In the genomic region with DNA sequence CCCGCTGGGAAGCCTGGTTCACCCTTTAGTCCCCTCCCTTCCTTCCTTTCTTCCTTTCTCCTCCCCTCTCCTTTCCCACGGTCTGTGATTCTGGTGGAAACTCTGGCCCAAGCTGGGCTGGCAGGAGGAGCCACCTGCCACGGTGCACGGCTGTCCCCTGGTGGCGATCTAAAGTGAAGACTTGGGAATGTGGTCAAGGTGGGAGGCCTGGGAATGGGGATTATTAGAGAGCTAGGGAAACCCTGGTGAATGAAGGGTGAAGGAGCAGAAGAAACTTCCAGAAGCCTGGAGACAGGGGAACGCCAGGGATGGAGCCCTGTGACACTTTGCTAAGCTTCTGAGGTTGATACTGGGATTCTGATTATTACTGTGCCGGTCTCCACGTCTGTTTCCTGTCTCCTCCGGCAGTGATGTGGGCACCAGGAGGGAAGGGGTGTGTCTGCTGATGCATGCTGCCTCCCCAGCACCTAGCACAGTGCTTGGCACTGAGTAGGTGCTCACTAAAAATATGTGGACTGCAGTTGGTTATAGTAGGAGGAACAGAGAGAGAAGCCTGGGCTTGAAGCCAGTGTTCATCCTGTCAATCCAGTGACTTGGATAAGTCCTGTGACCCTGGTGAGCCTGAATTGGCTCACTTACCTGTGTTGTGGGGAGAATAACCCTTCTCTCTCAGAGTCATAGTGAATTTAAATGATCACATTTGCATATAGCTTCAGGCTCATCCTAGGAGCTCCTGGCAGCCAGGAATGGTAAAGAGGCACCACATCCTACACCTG, we compare ENCODE assay signal across 8 cellular contexts.
DNase-seq lines count a peak whose midpoint lies in the region; ATAC-seq, FAIRE-seq and TF ChIP-seq lines count a peak whose summit lies in the region.

No MANE protein-coding gene starts in this region.

- H3K4me2 ChIP-seq in A549: peak overlapping the region; percentile 34; the same call in 2 of the 3 replicates

- peak; percentile 96 to 97 for ATAC-seq in A549
- peak; percentile 92 to 95 for ATAC-seq in lower lobe of right lung
- no peak for ATAC-seq in GM18909 (IDR thresholded peaks at IDR 0.05; ENCODE audit: poor library complexity, unreplicated experiment)

- intact Hi-C loops in lower lobe of right lung (cut with DNase I): loop anchor here (10.0 kb wide), 1 partner anchor 114 kb away; no protein-coding TSS in a partner anchor

- no peak overlapping the region for H3K4me3 Mint-ChIP-seq in activated CD4-positive, alpha-beta T cell treated with anti-CD3 and anti-CD28 coated beads, Interleukin-2, amount 10 ng/mL, durations not matched to agents 7 days and 5 days

- no peaks in the 10 kb centered on the region for H3K36me3 Mint-ChIP-seq in activated CD4-positive, alpha-beta T cell treated with anti-CD3 and anti-CD28 coated beads, Interleukin-2, amount 10 ng/mL, durations not matched to agents 7 days and 5 days (ENCODE audit: low read depth)

- POLR2A ChIA-PET in A549 (lab: Yijun Ruan, JAX): interaction anchor here (1.6 kb wide), 1 partner anchor 114 kb away, joined by 5 read pairs; no protein-coding TSS in a partner anchor
- POLR2A ChIA-PET in activated CD4-positive, alpha-beta T cell treated with anti-CD3 and anti-CD28 coated beads, Interleukin-2, amount 10 ng/mL, durations not matched to agents 7 days and 5 days (lab: Charles Lee): interaction anchor here (0.5 to 0.6 kb wide), 2 partner anchors 20 to 216 kb away, joined by 4 to 7 read pairs; no protein-coding TSS in a partner anchor

- H3K27me3 Mint-ChIP-seq in activated CD4-positive, alpha-beta T cell treated with anti-CD3 and anti-CD28 coated beads, Interleukin-2, amount 10 ng/mL, durations not matched to agents 7 days and 5 days: no peaks in the 10 kb centered on the region

- WGBS in A549 (ENCODE audit: missing lambda C conversion rate): 31% methylated on average over 9 of the region's 9 CpGs

- FAIRE-seq in A549 (lab: Jason Lieb, UNC) (no peak), GM18507 (lab: Jason Lieb, UNC) (peak; percentile 78)

- TF ChIP-seq POLR2A in A549 (IDR thresholded peaks at IDR 0.05; ENCODE audit: low read length): no peak

- peak; percentile 37 to 78 for DNase-seq in A549 (ENCODE audit: low read depth in 1 of 2, low spot score in 1 of 2)
- no peak for DNase-seq in GM18507 (ENCODE audit: extremely low spot score, insufficient read length, low read depth)
- peak; percentile 75 for DNase-seq in NCI-H345 (lab: John Stamatoyannopoulos, UW)
- DNase-seq in activated CD4-positive, alpha-beta T cell treated with anti-CD3 and anti-CD28 coated beads, Interleukin-2, amount 10 ng/mL, durations not matched to agents 7 days and 5 days: peak; percentile 58
- DNase-seq in dermis microvascular lymphatic vessel endothelial cell (ENCODE audit: low read depth in 2 of 2): peak; percentile 72 to 91
- DNase-seq in lower lobe of right lung: peak; percentile 81
- DNase-seq in stimulated activated CD4-positive, alpha-beta T cell treated with anti-CD3 and anti-CD28 coated beads, TNF-alpha, amount 100 ng/mL, for 1 hour (ENCODE audit: low read depth in 3 of 3, low spot score in 1 of 3): peak in 2 of 3 donors; percentile 46 to 50

- no peaks in the 10 kb centered on the region for H3K27me3 ChIP-seq in lower lobe of right lung (ENCODE audit: low read depth)

- H3K4me3 ChIP-seq in A549 (no peak overlapping the region), lower lobe of right lung (no peak overlapping the region)

- no peak for TF ChIP-seq EP300 in A549 (IDR thresholded peaks at IDR 0.05)

- no peaks in the 10 kb centered on the region for H3K36me3 ChIP-seq in lower lobe of right lung

- TF ChIP-seq RAD21 in A549 (conservative IDR thresholded peaks at IDR 0.05 in 1 of 2, IDR thresholded peaks at IDR 0.05 in 1 of 2): peak; percentile 99 to 100

- H3K27ac Mint-ChIP-seq in activated CD4-positive, alpha-beta T cell treated with anti-CD3 and anti-CD28 coated beads, Interleukin-2, amount 10 ng/mL, durations not matched to agents 7 days and 5 days: no peak overlapping the region

- no peaks in the 10 kb centered on the region for H3K9me3 Mint-ChIP-seq in activated CD4-positive, alpha-beta T cell treated with anti-CD3 and anti-CD28 coated beads, Interleukin-2, amount 10 ng/mL, durations not matched to agents 7 days and 5 days

- no peaks in the 10 kb centered on the region for H3K9me3 ChIP-seq in A549
- H3K9me3 ChIP-seq in lower lobe of right lung: no peaks in the 10 kb centered on the region

- peaks cover 8% of the 10 kb centered on the region for H3K4me1 Mint-ChIP-seq in activated CD4-positive, alpha-beta T cell treated with anti-CD3 and anti-CD28 coated beads, Interleukin-2, amount 10 ng/mL, durations not matched to agents 7 days and 5 days

- TF ChIP-seq CTCF in A549 (IDR thresholded peaks at IDR 0.05): peak; percentile 94
- TF ChIP-seq CTCF in lower lobe of right lung (IDR thresholded peaks at IDR 0.05): peak; percentile 98

- CTCF ChIA-PET in A549 (lab: Yijun Ruan, JAX): interaction anchor here (0.6 to 9.1 kb wide), 74 partner anchors 9 to 687 kb away, joined by 3 to 253 read pairs (median 6); a partner anchor contains a TSS
- CTCF ChIA-PET in activated CD4-positive, alpha-beta T cell treated with anti-CD3 and anti-CD28 coated beads, Interleukin-2, amount 10 ng/mL, durations not matched to agents 7 days and 5 days (lab: Charles Lee): interaction anchor here (0.6 to 6.9 kb wide), 27 partner anchors 8 to 672 kb away, joined by 3 to 55 read pairs (median 4); no protein-coding TSS in a partner anchor

- peaks cover 4% of the 10 kb centered on the region; the same call in 1 of the 3 replicates for H3K4me1 ChIP-seq in A549
- peaks cover 7% of the 10 kb centered on the region for H3K4me1 ChIP-seq in lower lobe of right lung

- H3K27ac ChIP-seq in A549 (peak overlapping the region; percentile 32 to 65; a peak in 4 of 6 replicates), lower lobe of right lung (no peak overlapping the region)

TF ChIP-seq in A549, 52 proteins besides CTCF, POLR2A, EP300 and RAD21:
- TF ChIP-seq SMC3 (IDR thresholded peaks at IDR 0.05) (peak; percentile 99), SREBF2 (IDR thresholded peaks at IDR 0.05) (no peak)
- TF ChIP-seq, protein P1, sequence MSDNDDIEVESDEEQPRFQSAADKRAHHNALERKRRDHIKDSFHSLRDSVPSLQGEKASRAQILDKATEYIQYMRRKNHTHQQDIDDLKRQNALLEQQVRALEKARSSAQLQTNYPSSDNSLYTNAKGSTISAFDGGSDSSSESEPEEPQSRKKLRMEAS (IDR thresholded peaks at IDR 0.05): peak; percentile 36; the same call in 1 of the 2 replicates
